In the genomic region with DNA sequence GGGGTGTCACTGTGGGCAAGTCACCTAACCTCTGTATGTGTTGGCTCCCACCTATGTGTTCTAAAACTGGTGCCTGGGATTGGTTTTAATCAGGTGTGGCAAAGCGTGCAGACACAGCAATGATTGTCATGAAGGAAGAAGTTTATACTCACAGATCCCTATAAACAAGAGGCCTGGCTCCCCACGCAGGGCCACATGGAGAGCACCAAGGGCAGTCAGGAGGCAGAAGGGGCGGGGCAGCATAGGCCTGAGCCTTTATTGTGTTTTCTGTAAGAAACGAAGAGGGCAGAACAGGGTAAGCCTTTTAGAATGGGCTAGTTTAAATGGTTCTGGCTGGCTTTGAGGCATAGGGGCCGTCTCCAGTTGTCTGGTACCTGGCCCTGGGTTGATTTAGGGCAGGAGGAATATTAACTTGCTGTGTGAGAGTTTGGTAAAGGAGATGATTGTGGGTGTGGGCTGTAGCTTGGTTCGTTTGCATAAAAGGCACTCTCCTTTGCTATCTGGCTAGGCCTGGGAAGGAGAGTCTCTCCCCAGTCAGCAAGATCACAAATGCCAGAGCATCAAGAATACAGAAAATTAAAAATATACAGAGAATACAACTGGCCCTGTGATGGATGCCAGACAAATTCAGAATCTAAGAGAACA, we compare ENCODE assay signal across 33 cellular contexts. TPM values are rescaled to one million over a fixed set of nuclear protein-coding genes. Genes with fewer than 3 reads are reported as not detected.
DNase-seq lines count a peak whose midpoint lies in the region; ATAC-seq and TF ChIP-seq lines count a peak whose summit lies in the region.
"Had no signal": no experiment of that assay in that cellular context is flagged by ENCODE, and none has a peak within 500 bp of the region (broad histone marks: within the 10 kb centered on the region; RNA-seq: fewer than 3 reads in every experiment).

No MANE protein-coding gene starts in this region.

- H3K4me3 Mint-ChIP-seq in WTC11: no peak overlapping the region
- H3K4me3 Mint-ChIP-seq: activated CD4-positive, alpha-beta T cell treated with anti-CD3 and anti-CD28 coated beads, Interleukin-2, amount 10 ng/mL, durations not matched to agents 24 days and 14 days; activated naive CD8-positive, alpha-beta T cell; stimulated activated memory B cell treated with anti-CD40 and anti-IgM and Interleukin-4, amounts not matched to agents 10 μg/mL and 1 μg/mL and 100 μg/mL, for 72 hours had no signal

- DNase-seq in NCI-H510A treated with DMSO at 0.1 percent for 48 hours (lab: John Stamatoyannopoulos, UW): peak; percentile 15
- DNase-seq in NCI-H510A (lab: John Stamatoyannopoulos, UW): no peak
- no peak for DNase-seq in WTC11 (ENCODE audit: low spot score)
- peak in 2 of 3 donors; percentile 54 to 67 for DNase-seq in mucosa of descending colon
- DNase-seq in transverse colon: peak; percentile 46
- DNase-seq in COLO668 (lab: John Stamatoyannopoulos, UW; ENCODE audit: unreplicated experiment): no peak
- no peak for DNase-seq in heart left ventricle
- no peak for DNase-seq in stomach
- DNase-seq: 8988T; activated CD4-positive, alpha-beta T cell treated with anti-CD3 and anti-CD28 coated beads, Interleukin-2, amount 10 ng/mL, durations not matched to agents 24 days and 14 days; activated effector memory CD4-positive, alpha-beta T cell treated with Interleukin-2 at 50 U/mL for 16 hours; effector memory CD4-positive, alpha-beta T cell; left ventricle myocardium inferior; naive B cell; NCI-H1417; NCI-H2029; NCI-H748 treated with DMSO at 0.1 percent for 48 hours; SW 1271; T1000 had no signal

- no peak overlapping the region for H3K4me3 ChIP-seq in mucosa of descending colon
- H3K4me3 ChIP-seq in transverse colon: no peak overlapping the region
- H3K4me3 ChIP-seq in heart left ventricle: no peak overlapping the region
- H3K4me3 ChIP-seq in stomach: no peak overlapping the region
- H3K4me3 ChIP-seq: left ventricle myocardium inferior had no signal

- no peak for TF ChIP-seq POLR2A in transverse colon (IDR thresholded peaks at IDR 0.05)
- no peak for TF ChIP-seq POLR2A in heart left ventricle (IDR thresholded peaks at IDR 0.05)
- no peak for TF ChIP-seq POLR2A in stomach (IDR thresholded peaks at IDR 0.05)

- TF ChIP-seq CTCF in WTC11 (IDR thresholded peaks at IDR 0.05) (no peak), mucosa of descending colon (IDR thresholded peaks at IDR 0.05) (no peak), transverse colon (IDR thresholded peaks at IDR 0.05) (no peak), heart left ventricle (IDR thresholded peaks at IDR 0.05) (no peak), stomach (IDR thresholded peaks at IDR 0.05) (no peak)

- peak overlapping the region; percentile 4; the same call in 1 of the 2 replicates for H3K27ac Mint-ChIP-seq in WTC11
- H3K27ac Mint-ChIP-seq: activated CD4-positive, alpha-beta T cell treated with anti-CD3 and anti-CD28 coated beads, Interleukin-2, amount 10 ng/mL, durations not matched to agents 24 days and 14 days; activated naive CD8-positive, alpha-beta T cell; stimulated activated memory B cell treated with anti-CD40 and anti-IgM and Interleukin-4, amounts not matched to agents 10 μg/mL and 1 μg/mL and 100 μg/mL, for 72 hours had no signal

- in situ Hi-C loops in transverse colon (cut with MboI; ENCODE audit: low pct_ligation_motif_present in 1 of 4, low pct_unique_long_range_greater_than_20kb in 1 of 4, low sequenced_read_pairs in 3 of 4): no loop called here

- H3K27ac ChIP-seq in transverse colon (no peak overlapping the region), heart left ventricle (no peak overlapping the region), stomach (no peak overlapping the region)
- H3K27ac ChIP-seq: C4-2B, KMS-11, left ventricle myocardium inferior had no signal

- no peaks in the 10 kb centered on the region for H3K36me3 ChIP-seq in mucosa of descending colon (ENCODE audit: low read depth)
- no peaks in the 10 kb centered on the region for H3K36me3 ChIP-seq in transverse colon
- H3K36me3 ChIP-seq in heart left ventricle: no peaks in the 10 kb centered on the region
- no peaks in the 10 kb centered on the region for H3K36me3 ChIP-seq in stomach
- H3K36me3 ChIP-seq: left ventricle myocardium inferior had no signal

- H3K27me3 ChIP-seq in transverse colon (no peaks in the 10 kb centered on the region), heart left ventricle (no peaks in the 10 kb centered on the region), stomach (no peaks in the 10 kb centered on the region)

- no peaks in the 10 kb centered on the region for H3K4me1 ChIP-seq in mucosa of descending colon (ENCODE audit: low read depth)
- H3K4me1 ChIP-seq in transverse colon: peaks cover 0 to 5% (median 0%) of the 10 kb centered on the region in 4 donors
- H3K4me1 ChIP-seq in heart left ventricle: no peaks in the 10 kb centered on the region
- H3K4me1 ChIP-seq in stomach: no peaks in the 10 kb centered on the region
- H3K4me1 ChIP-seq: left ventricle myocardium inferior had no signal

- 40 to 44% methylated on average over 3 to 6 of the region's 6 CpGs for WGBS in transverse colon (ENCODE audit: low coverage in 1 of 2), 2 donors
- WGBS in heart left ventricle, 4 donors: 64 to 79% (median 71%) methylated on average over 6 of the region's 6 CpGs
- 50 to 62% (median 58%) methylated on average over 6 of the region's 6 CpGs for WGBS in stomach, 5 donors

- peak; percentile 49 for ATAC-seq in WTC11
- ATAC-seq in mucosa of descending colon: peak; percentile 80
- no peak for ATAC-seq in heart left ventricle
- ATAC-seq: stimulated activated memory B cell treated with anti-CD40 and anti-IgM and Interleukin-4, amounts not matched to agents 10 μg/mL and 1 μg/mL and 100 μg/mL, for 72 hours had no signal

- peaks cover 9% of the 10 kb centered on the region for H3K27me3 Mint-ChIP-seq in WTC11 (ENCODE audit: low read depth)
- H3K27me3 Mint-ChIP-seq: activated naive CD8-positive, alpha-beta T cell; naive B cell; stimulated activated memory B cell treated with anti-CD40 and anti-IgM and Interleukin-4, amounts not matched to agents 10 μg/mL and 1 μg/mL and 100 μg/mL, for 72 hours had no signal

- H3K9me3 ChIP-seq in mucosa of descending colon: no peaks in the 10 kb centered on the region
- no peaks in the 10 kb centered on the region for H3K9me3 ChIP-seq in transverse colon
- H3K9me3 ChIP-seq in heart left ventricle: no peaks in the 10 kb centered on the region
- H3K9me3 ChIP-seq in stomach: no peaks in the 10 kb centered on the region
- H3K9me3 ChIP-seq: left ventricle myocardium inferior had no signal

- peaks cover 2% of the 10 kb centered on the region for H3K9me3 Mint-ChIP-seq in WTC11
- H3K9me3 Mint-ChIP-seq: stimulated activated memory B cell treated with anti-CD40 and anti-IgM and Interleukin-4, amounts not matched to agents 10 μg/mL and 1 μg/mL and 100 μg/mL, for 72 hours had no signal

- TF ChIP-seq EP300 in transverse colon (IDR thresholded peaks at IDR 0.05; ENCODE audit: low read depth) (no peak), stomach (IDR thresholded peaks at IDR 0.05) (no peak)

- POLR2A ChIA-PET in WTC11 (lab: Charles Lee): interaction anchor here (0.5 to 0.7 kb wide), 2 partner anchors 125 to 254 kb away, joined by 3 to 5 read pairs; no protein-coding TSS in a partner anchor

- H3K4me1 Mint-ChIP-seq in WTC11: peaks cover 16% of the 10 kb centered on the region
- H3K4me1 Mint-ChIP-seq: activated CD4-positive, alpha-beta T cell treated with anti-CD3 and anti-CD28 coated beads, Interleukin-2, amount 10 ng/mL, durations not matched to agents 24 days and 14 days; naive B cell; stimulated activated memory B cell treated with anti-CD40 and anti-IgM and Interleukin-4, amounts not matched to agents 10 μg/mL and 1 μg/mL and 100 μg/mL, for 72 hours had no signal

- CTCF ChIA-PET in WTC11 (lab: Charles Lee): interaction anchor here (1.4 kb wide), 1 partner anchor 66 kb away, joined by 6 read pairs; no protein-coding TSS in a partner anchor

- intact Hi-C loops in mucosa of descending colon (cut with DNase I, micrococcal nuclease): no loop called here
- intact Hi-C loops in transverse colon (cut with DNase I; ENCODE audit: low total_unique reads): loop anchor here (1.0 kb wide), 1 partner anchor 22 kb away; no protein-coding TSS in a partner anchor
- intact Hi-C loops in heart left ventricle (cut with DNase I): no loop called here
- intact Hi-C loops in stomach (cut with DNase I; ENCODE audit: low total_unique reads): no loop called here

- H3K36me3 Mint-ChIP-seq in WTC11: no peaks in the 10 kb centered on the region
- H3K36me3 Mint-ChIP-seq: activated naive CD8-positive, alpha-beta T cell; naive B cell; stimulated activated memory B cell treated with anti-CD40 and anti-IgM and Interleukin-4, amounts not matched to agents 10 μg/mL and 1 μg/mL and 100 μg/mL, for 72 hours had no signal

TF ChIP-seq in WTC11, 78 proteins besides CTCF, POLR2A, EP300 and RAD21 (continues in another document):
- TF ChIP-seq HMGXB4 (CRISPR knock-in tag; IDR thresholded peaks at IDR 0.05) (no peak), NFE2L1 (CRISPR knock-in tag; IDR thresholded peaks at IDR 0.05) (no peak), TCF7 (CRISPR knock-in tag; IDR thresholded peaks at IDR 0.05; ENCODE audit: low read depth) (no peak), CREB1 (CRISPR knock-in tag; IDR thresholded peaks at IDR 0.05) (no peak), ZNF219 (CRISPR knock-in tag; IDR thresholded peaks at IDR 0.05; ENCODE audit: borderline replicate concordance) (no peak), SMAD3 (CRISPR knock-in tag; IDR thresholded peaks at IDR 0.05; ENCODE audit: borderline replicate concordance) (no peak), ZNF671 (CRISPR knock-in tag; IDR thresholded peaks at IDR 0.05) (no peak), OVOL2 (CRISPR knock-in tag; IDR thresholded peaks at IDR 0.05; ENCODE audit: borderline replicate concordance) (no peak)

RNA-seq across cellular contexts. Expression of gene FBXW12, which starts 2.2 kb away (rescaled TPM):
- total RNA-seq in WTC11 (2021): 1.9 to 2.5 TPM (median 2.0 TPM) in 3 replicates
- total RNA-seq in mucosa of descending colon: not detected
- not detected for total RNA-seq in transverse colon
- total RNA-seq in heart left ventricle: not detected
- not detected for polyA plus RNA-seq in heart left ventricle
- total RNA-seq in stomach: not detected
- not detected for polyA plus RNA-seq in stomach
- total RNA-seq: activated CD8-positive, alpha-beta memory T cell treated with anti-CD3 and anti-CD28 coated beads for 36 hours; glomerular endothelial cell; HT1080; left ventricle myocardium inferior; mesenteric fat pad; omental fat pad; RPMI7951 had no signal
- polyA plus RNA-seq: urinary bladder had no signal

RNA-seq across cellular contexts. Expression of gene SPINK8, which starts 36.3 kb away (rescaled TPM):
- not detected in 3 replicates for total RNA-seq in WTC11 (2021)
- not detected for total RNA-seq in mucosa of descending colon
- total RNA-seq in transverse colon: not detected
- total RNA-seq in heart left ventricle: not detected
- polyA plus RNA-seq in heart left ventricle: not detected
- total RNA-seq in stomach: not detected
- not detected for polyA plus RNA-seq in stomach
- total RNA-seq: activated CD4-positive, alpha-beta T cell treated with anti-CD3 and anti-CD28 coated beads, Interleukin-2, amount 10 ng/mL, durations not matched to agents 24 days and 14 days; activated CD8-positive, alpha-beta memory T cell treated with anti-CD3 and anti-CD28 coated beads for 36 hours; epithelial cell of proximal tubule; glomerular endothelial cell; HT1080; left ventricle myocardium inferior; mesenteric fat pad; omental fat pad; RPMI7951; skeletal muscle tissue; temporal lobe; urinary bladder had no signal
- polyA plus RNA-seq: urinary bladder had no signal

Comparison
In these comparisons a context has a peak if more than half of its experiments do, and no peak if none do; other contexts are left out.
1. DNase-seq: peak in NCI-H510A treated with DMSO at 0.1 percent for 48 hours (single experiment), mucosa of descending colon (2 of 3) and transverse colon (single experiment); none in NCI-H510A (single experiment), WTC11 (single experiment), COLO668 (single experiment), heart left ventricle (0 of 5) and stomach (single experiment).
2. ATAC-seq: peak in WTC11 (single experiment) and mucosa of descending colon (single experiment); none in heart left ventricle (0 of 4).